ENCODE assay signal across 8 cellular contexts in the genomic region with DNA sequence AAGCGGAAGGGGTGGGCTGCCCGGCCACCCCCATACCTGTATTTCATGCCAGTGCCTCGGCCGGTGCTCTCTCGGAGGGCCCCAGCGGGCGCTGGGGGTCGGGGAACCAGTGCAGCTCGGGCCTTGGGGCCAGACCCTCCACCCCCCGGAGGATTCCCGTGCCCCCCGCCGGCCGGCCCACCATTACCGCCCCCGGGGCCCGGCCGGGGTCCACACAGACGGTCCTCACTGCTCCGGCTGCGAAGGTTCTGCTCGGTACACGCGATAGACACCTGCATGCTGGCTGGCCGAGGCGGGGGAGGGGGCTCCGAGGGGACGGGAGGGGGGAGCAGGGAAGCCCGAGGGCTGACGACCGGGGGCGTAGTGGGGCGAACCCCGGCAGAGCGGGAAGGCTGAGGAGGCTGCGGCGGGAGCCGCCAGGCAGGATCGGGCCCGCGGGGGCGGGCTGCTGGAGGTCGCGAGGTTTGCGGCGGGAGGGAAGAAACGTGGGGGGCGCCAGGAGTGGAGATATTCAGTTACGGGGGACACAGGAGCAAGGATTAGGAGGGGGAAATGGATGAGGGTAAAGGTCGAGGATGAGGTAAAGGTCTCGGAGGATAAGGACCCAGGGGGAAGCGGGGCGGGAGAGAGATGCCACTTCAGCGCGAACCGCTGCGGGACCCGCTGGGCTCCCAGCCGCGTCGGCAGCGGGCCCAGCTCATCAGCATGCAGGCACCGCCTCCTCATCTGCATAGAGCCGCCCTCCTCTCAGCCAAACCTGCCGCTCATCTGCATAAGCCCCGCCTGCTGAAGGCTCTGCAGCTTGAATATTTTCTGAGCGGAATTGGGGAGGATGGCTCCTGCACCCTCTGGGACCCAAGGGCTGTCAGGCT. TPM values are rescaled to one million over a fixed set of nuclear protein-coding genes. Genes with fewer than 3 reads are reported as not detected.
DNase-seq lines count a peak whose midpoint lies in the region; ATAC-seq and TF ChIP-seq lines count a peak whose summit lies in the region.

A gene (minus strand): TSS at position 699 of the 872 bp plus-strand sequence. CDS start 421 bp downstream, at position 278.

- peaks cover 11% of the 10 kb centered on the region for H3K27me3 Mint-ChIP-seq in mesothelial cell of epicardium (ENCODE audit: low read depth)

- peak within 1 kb of the TSS; percentile 95 for H3K4me3 Mint-ChIP-seq in mesothelial cell of epicardium

- 28 to 30% methylated on average over 47 to 67 of the region's 67 CpGs for WGBS in testis, 2 donors

- peaks cover 40% of the 10 kb centered on the region for H3K4me1 Mint-ChIP-seq in mesothelial cell of epicardium

- no peaks in the 10 kb centered on the region for H3K27me3 ChIP-seq in testis

- DNase-seq in HCEC 1CT = peak; percentile 72
- DNase-seq in T-helper 22 cell (ENCODE audit: low read depth) = peak; percentile 61
- no peak for DNase-seq in coronary artery (ENCODE audit: low spot score)
- peak; percentile 64 to 77 for DNase-seq in mesothelial cell of epicardium (ENCODE audit: low spot score in 2 of 2, unreplicated experiment in 2 of 2)
- peak; percentile 81 for DNase-seq in testis
- DNase-seq in CD1c-positive myeloid dendritic cell (ENCODE audit: extremely low spot score) = no peak

- peaks cover 3% of the 10 kb centered on the region for H3K36me3 Mint-ChIP-seq in mesothelial cell of epicardium

- no peaks in the 10 kb centered on the region for H3K9me3 ChIP-seq in testis

- ATAC-seq in GM21786 (IDR thresholded peaks at IDR 0.05; ENCODE audit: unreplicated experiment) = no peak
- no peak for ATAC-seq in GM18519 (IDR thresholded peaks at IDR 0.05; ENCODE audit: low FRiP score, unreplicated experiment)

- TF ChIP-seq CTCF in coronary artery (IDR thresholded peaks at IDR 0.05) (no peak), mesothelial cell of epicardium (IDR thresholded peaks at IDR 0.05; ENCODE audit: unreplicated experiment) (no peak), testis (IDR thresholded peaks at IDR 0.05) (no peak)

- H3K27ac ChIP-seq in coronary artery (no peak within 1 kb of the TSS), testis (no peak within 1 kb of the TSS)

- H3K4me3 ChIP-seq in coronary artery (peak within 1 kb of the TSS; percentile 49), testis (peak within 1 kb of the TSS in 1 of 2 donors; percentile 49)

- intact Hi-C loops in testis (cut with DNase I; ENCODE audit: low total_unique reads) = no loop called here

- H3K36me3 ChIP-seq in testis (ENCODE audit: low read depth, missing control alignments) = no peaks in the 10 kb centered on the region

- H3K4me1 ChIP-seq in testis = peaks cover 22% of the 10 kb centered on the region

- peak within 1 kb of the TSS; percentile 88 for H3K27ac Mint-ChIP-seq in mesothelial cell of epicardium

- no peak for TF ChIP-seq POLR2A in testis (IDR thresholded peaks at IDR 0.05)

- H3K9me3 Mint-ChIP-seq in mesothelial cell of epicardium = no peaks in the 10 kb centered on the region

RNA-seq across cellular contexts. Expression of the gene that starts here (rescaled TPM):
- total RNA-seq in mesothelial cell of epicardium (18.4 to 18.8 TPM (median 18.5 TPM) in 3 replicates), testis (1 to 10 TPM; 4.3 to 5.2 TPM)
- 3.3 TPM for polyA plus RNA-seq in testis (ENCODE audit: insufficient read depth, low read depth, low replicate concordance)

Comparison
In these comparisons a context has a peak if more than half of its experiments do, and no peak if none do; other contexts are left out.
1. DNase-seq: peak in HCEC 1CT (single experiment), T-helper 22 cell (single experiment), mesothelial cell of epicardium (2 of 2) and testis (single experiment); none in coronary artery (single experiment) and CD1c-positive myeloid dendritic cell (single experiment).